Comparison of ENCODE assay signal across 22 cellular contexts in genomic region chr14:34069854-34070582, GRCh38.
DNase-seq lines count a peak whose midpoint lies in the region; ATAC-seq and TF ChIP-seq lines count a peak whose summit lies in the region.
"Had no signal": no experiment of that assay in that cellular context is flagged by ENCODE, and none has a peak within 500 bp of the region (broad histone marks: within the 10 kb centered on the region; RNA-seq: fewer than 3 reads in every experiment).

No MANE protein-coding gene starts in this region.

- H4K20me1 ChIP-seq in PC-3 (ENCODE audit: low read length), result no peaks in the 10 kb centered on the region

- no peak for ATAC-seq in Right ventricle myocardium inferior
- peak; percentile 65 for ATAC-seq in PC-3
- ATAC-seq in left colon, result peak; percentile 54
- no peak for ATAC-seq in GM19463 (IDR thresholded peaks at IDR 0.05; ENCODE audit: unreplicated experiment)
- ATAC-seq: HCT116 had no signal

- H3K79me2 ChIP-seq in PC-3 (ENCODE audit: low read length), result no peaks in the 10 kb centered on the region

- H3K4me3 ChIP-seq in left ventricle myocardium inferior, result no peak overlapping the region
- H3K4me3 ChIP-seq in PC-3 (ENCODE audit: low read length), result no peak overlapping the region
- H3K4me3 ChIP-seq in tibial artery, result no peak overlapping the region
- H3K4me3 ChIP-seq: Peyer's patch, SJSA1 had no signal

- H3K36me3 ChIP-seq in left ventricle myocardium inferior (no peaks in the 10 kb centered on the region), PC-3 (ENCODE audit: low read depth, low read length) (no peaks in the 10 kb centered on the region), tibial artery (no peaks in the 10 kb centered on the region)
- H3K36me3 ChIP-seq: Peyer's patch, SJSA1 had no signal

- no peaks in the 10 kb centered on the region for H3F3A ChIP-seq in PC-3 (ENCODE audit: low read length, unreplicated experiment)

- H3K9me2 ChIP-seq in PC-3 (replicated peaks; ENCODE audit: low read length), result no peaks in the 10 kb centered on the region

- no peaks in the 10 kb centered on the region for H3K27me3 Mint-ChIP-seq in activated naive CD8-positive, alpha-beta T cell treated with anti-CD3 and anti-CD28 coated beads for 36 hours

- peaks cover 7% of the 10 kb centered on the region for H3K9me3 Mint-ChIP-seq in activated naive CD8-positive, alpha-beta T cell treated with anti-CD3 and anti-CD28 coated beads for 36 hours

- peaks cover 2% of the 10 kb centered on the region for H3K36me3 Mint-ChIP-seq in activated naive CD8-positive, alpha-beta T cell treated with anti-CD3 and anti-CD28 coated beads for 36 hours
- H3K36me3 Mint-ChIP-seq: CD14-positive monocyte had no signal

- no peak overlapping the region for H3K9ac ChIP-seq in PC-3 (ENCODE audit: low read length)
- H3K9ac ChIP-seq: KMS-11 had no signal

- H2AFZ ChIP-seq in PC-3 (ENCODE audit: low read length), result no peak overlapping the region

- H3K27me3 ChIP-seq in left ventricle myocardium inferior (ENCODE audit: low read depth) (no peaks in the 10 kb centered on the region), PC-3 (ENCODE audit: low read length) (no peaks in the 10 kb centered on the region), tibial artery (no peaks in the 10 kb centered on the region)
- H3K27me3 ChIP-seq: Peyer's patch, SJSA1 had no signal

- no peak for TF ChIP-seq CTCF in left ventricle myocardium inferior (IDR thresholded peaks at IDR 0.05; ENCODE audit: borderline replicate concordance)
- no peak for TF ChIP-seq CTCF in PC-3 (conservative IDR thresholded peaks at IDR 0.05; ENCODE audit: low read depth, low read length)
- TF ChIP-seq CTCF in tibial artery (IDR thresholded peaks at IDR 0.05), result no peak

- no peak overlapping the region for H3K4me2 ChIP-seq in PC-3 (ENCODE audit: low read length)
- H3K4me2 ChIP-seq: KMS-11 had no signal

- CTCF ChIA-PET in PC-3 (lab: Charles Lee), result no interaction called here

- no peak overlapping the region for H3K27ac Mint-ChIP-seq in activated naive CD8-positive, alpha-beta T cell treated with anti-CD3 and anti-CD28 coated beads for 36 hours
- H3K27ac Mint-ChIP-seq: B cell, CD14-positive monocyte had no signal

- H3K4me3 Mint-ChIP-seq in activated naive CD8-positive, alpha-beta T cell treated with anti-CD3 and anti-CD28 coated beads for 36 hours, result no peak overlapping the region
- H3K4me3 Mint-ChIP-seq: B cell, CD14-positive monocyte had no signal

- DNase-seq in left ventricle myocardium inferior (no peak), Right ventricle myocardium inferior (ENCODE audit: missing footprints) (no peak), PC-3 (no peak), left colon (no peak), tibial artery (no peak), globus pallidus (ENCODE audit: low spot score) (no peak)
- no peak for DNase-seq in activated naive CD8-positive, alpha-beta T cell treated with anti-CD3 and anti-CD28 coated beads for 36 hours
- DNase-seq: GOT3, IMR-90, MV-4-11, NCI-H1417, NCI-H187, NCI-H226, NCI-H510A treated with DMSO at 0.1 percent for 48 hours, NCI-H748 treated with DMSO at 0.1 percent for 48 hours, Peyer's patch had no signal

- peaks cover 22% of the 10 kb centered on the region for H3K9me3 ChIP-seq in left ventricle myocardium inferior (replicated peaks)
- H3K9me3 ChIP-seq in PC-3 (ENCODE audit: low read length), result no peaks in the 10 kb centered on the region
- H3K9me3 ChIP-seq in tibial artery, result peaks cover 0 to 4% (median 0%) of the 10 kb centered on the region in 3 donors
- H3K9me3 ChIP-seq: Peyer's patch, SJSA1 had no signal

- peaks cover 25% of the 10 kb centered on the region for H3K4me1 ChIP-seq in left ventricle myocardium inferior
- H3K4me1 ChIP-seq in PC-3 (ENCODE audit: insufficient read depth, low read length), result no peaks in the 10 kb centered on the region
- H3K4me1 ChIP-seq in tibial artery, result peaks cover 0 to 31% (median 7%) of the 10 kb centered on the region in 4 donors
- H3K4me1 ChIP-seq: Peyer's patch, SJSA1 had no signal

- POLR2A ChIA-PET in PC-3 (lab: Charles Lee; ENCODE audit: unreplicated experiment), result no interaction called here

- H3K27ac ChIP-seq in left ventricle myocardium inferior (replicated peaks) (peak overlapping the region; percentile 21), PC-3 (ENCODE audit: low read length) (no peak overlapping the region), tibial artery (peak overlapping the region; percentile 0 to 39)
- H3K27ac ChIP-seq: KMS-11, Peyer's patch, SJSA1 had no signal

- BruUV-seq in PC-3 (replicated peaks; lab: Mats Ljungman, UMichigan), result no TSS peak

- H3K4me1 Mint-ChIP-seq in activated naive CD8-positive, alpha-beta T cell treated with anti-CD3 and anti-CD28 coated beads for 36 hours, result no peaks in the 10 kb centered on the region
- H3K4me1 Mint-ChIP-seq: B cell had no signal

- intact Hi-C loops in left ventricle myocardium inferior (cut with micrococcal nuclease) (no loop called here), Right ventricle myocardium inferior (cut with DNase I) (no loop called here), PC-3 (cut with micrococcal nuclease) (no loop called here), left colon (cut with DNase I, micrococcal nuclease) (no loop called here), tibial artery (cut with DNase I; ENCODE audit: low total_unique reads) (no loop called here)

Comparison
In these comparisons a context has a peak if more than half of its experiments do, and no peak if none do; other contexts are left out.
1. ATAC-seq: peak in PC-3 (single experiment) and left colon (single experiment); none in Right ventricle myocardium inferior (single experiment) and GM19463 (single experiment).